1 cellular context compared by ENCODE assay signal in genomic region chr5:91065541-91065940, GRCh38.
TF ChIP-seq lines count a peak whose summit lies in the region.

No MANE protein-coding gene starts in this region.

TF ChIP-seq in SK-N-SH, 30 proteins besides CTCF, POLR2A, EP300 and RAD21 (continued from another document):
- TF ChIP-seq, protein P1, sequence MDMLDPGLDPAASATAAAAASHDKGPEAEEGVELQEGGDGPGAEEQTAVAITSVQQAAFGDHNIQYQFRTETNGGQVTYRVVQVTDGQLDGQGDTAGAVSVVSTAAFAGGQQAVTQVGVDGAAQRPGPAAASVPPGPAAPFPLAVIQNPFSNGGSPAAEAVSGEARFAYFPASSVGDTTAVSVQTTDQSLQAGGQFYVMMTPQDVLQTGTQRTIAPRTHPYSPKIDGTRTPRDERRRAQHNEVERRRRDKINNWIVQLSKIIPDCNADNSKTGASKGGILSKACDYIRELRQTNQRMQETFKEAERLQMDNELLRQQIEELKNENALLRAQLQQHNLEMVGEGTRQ (IDR thresholded peaks at IDR 0.05; ENCODE audit: borderline replicate concordance, low read depth, low read length), result no peak
- no peak for TF ChIP-seq FOXJ3 (CRISPR knock-in tag; IDR thresholded peaks at IDR 0.05)
TF ChIP-seq in SK-N-SH: peak in this region for 0.
